Comparison of ENCODE assay signal across 8 cellular contexts in genomic region chr6:136738178-136739057, GRCh38. TPM values are rescaled to one million over a fixed set of nuclear protein-coding genes. Genes with fewer than 3 reads are reported as not detected.
DNase-seq lines count a peak whose midpoint lies in the region; ATAC-seq and TF ChIP-seq lines count a peak whose summit lies in the region.

No MANE protein-coding gene starts in this region.

- no peaks in the 10 kb centered on the region for H3K27me3 ChIP-seq in BLaER1 treated with 17β-estradiol and CSF1 and Interleukin-3, amounts not matched to agents 10 nM and 100 nM
- H3K27me3 ChIP-seq in osteoblast (ENCODE audit: insufficient read depth, low read length) = no peaks in the 10 kb centered on the region

- TF ChIP-seq CTCF in VCaP (conservative IDR thresholded peaks at IDR 0.05) (no peak), osteoblast (IDR thresholded peaks at IDR 0.05; ENCODE audit: extremely low read depth, low read depth, low read length) (no peak)

- H3K4me1 ChIP-seq in BLaER1 treated with 17β-estradiol and CSF1 and Interleukin-3, amounts not matched to agents 10 nM and 100 nM = peaks cover 35 to 52% (median 45%) of the 10 kb centered on the region in 10 experiments
- peaks cover 12% of the 10 kb centered on the region for H3K4me1 ChIP-seq in osteoblast (ENCODE audit: insufficient read depth, low read length)

- DNase-seq in fibroblast of peridontal ligament (ENCODE audit: extremely low read depth) = peak; percentile 54
- DNase-seq in osteoblast (ENCODE audit: insufficient read length, low spot score, missing footprints) = no peak
- DNase-seq in NCI-H187 treated with DMSO at 0.1 percent for 48 hours (lab: John Stamatoyannopoulos, UW) = no peak
- no peak for DNase-seq in erythroblast (lab: John Stamatoyannopoulos, UW)
- DNase-seq in activated effector memory CD4-positive, alpha-beta T cell treated with Interleukin-2 at 50 U/mL for 16 hours = no peak

- no peak overlapping the region for H3K4me3 ChIP-seq in BLaER1 treated with 17β-estradiol and CSF1 and Interleukin-3, amounts not matched to agents 10 nM and 100 nM
- H3K4me3 ChIP-seq in osteoblast (ENCODE audit: insufficient read depth, low read length) = no peak overlapping the region

- peaks cover 0 to 8% (median 7%) of the 10 kb centered on the region in 11 experiments; a peak in 11 of 22 replicates for H3K9me3 ChIP-seq in BLaER1 treated with 17β-estradiol and CSF1 and Interleukin-3, amounts not matched to agents 10 nM and 100 nM (replicated peaks in 1 of 11)
- no peaks in the 10 kb centered on the region for H3K9me3 ChIP-seq in osteoblast (ENCODE audit: low read depth, low read length)

- peaks cover 0 to 6% (median 0%) of the 10 kb centered on the region in 11 experiments; a peak in 2 of 22 replicates for H3K36me3 ChIP-seq in BLaER1 treated with 17β-estradiol and CSF1 and Interleukin-3, amounts not matched to agents 10 nM and 100 nM
- no peaks in the 10 kb centered on the region for H3K36me3 ChIP-seq in osteoblast (ENCODE audit: insufficient read depth, low read length)

- no peak overlapping the region for H3K9ac ChIP-seq in BLaER1 treated with 17β-estradiol and CSF1 and Interleukin-3, amounts not matched to agents 10 nM and 100 nM

- H2AFZ ChIP-seq in osteoblast (ENCODE audit: low read length) = peak overlapping the region; percentile 43

- H3K79me2 ChIP-seq in osteoblast (ENCODE audit: insufficient read depth, low read length) = peaks cover 37% of the 10 kb centered on the region

- H3K27ac ChIP-seq in BLaER1 treated with 17β-estradiol and CSF1 and Interleukin-3, amounts not matched to agents 10 nM and 100 nM = no peak overlapping the region
- H3K27ac ChIP-seq in VCaP (peak overlapping the region; percentile 20; the same call in 1 of the 2 replicates), osteoblast (ENCODE audit: low read depth, low read length) (no peak overlapping the region)

- TF ChIP-seq POLR2A in erythroblast (IDR thresholded peaks at IDR 0.05; ENCODE audit: low read length) = no peak

- H3K4me2 ChIP-seq in BLaER1 treated with 17β-estradiol and CSF1 and Interleukin-3, amounts not matched to agents 10 nM and 100 nM = peak overlapping the region in 8 of 11 experiments; percentile 11 to 78 (median 31); a peak in 14 of 22 replicates
- peak overlapping the region; percentile 37 for H3K4me2 ChIP-seq in osteoblast (ENCODE audit: insufficient read depth, low read length)

- H4K20me1 ChIP-seq in BLaER1 treated with 17β-estradiol and CSF1 and Interleukin-3, amounts not matched to agents 10 nM and 100 nM = peaks cover 0 to 98% (median 0%) of the 10 kb centered on the region in 11 experiments; a peak in 4 of 22 replicates
- no peaks in the 10 kb centered on the region for H4K20me1 ChIP-seq in osteoblast (ENCODE audit: insufficient read depth, low read length)

- ATAC-seq in GM18868 (IDR thresholded peaks at IDR 0.05; ENCODE audit: unreplicated experiment) = no peak

RNA-seq across cellular contexts. Expression of gene MAP3K5, which starts 53.9 kb away (rescaled TPM):
- total RNA-seq in osteoblast = 7.4 and 8.3 TPM in 2 replicates
